Comparison of ENCODE assay signal across 8 cellular contexts in genomic region chr10:29998142-29998808, GRCh38.
A peak's percentile ranks its signal among the peaks of the same experiment; 100 is the strongest.
DNase-seq lines count a peak whose midpoint lies in the region; ATAC-seq lines count a peak whose summit lies in the region.

No MANE protein-coding gene starts in this region.

- H3K4ac ChIP-seq in mesenchymal stem cell (ENCODE audit: low read depth in 1 of 2, low read length in 2 of 2): no peak overlapping the region

- no peaks in the 10 kb centered on the region for H3K79me1 ChIP-seq in mesenchymal stem cell (replicated peaks; ENCODE audit: low read length, poor library complexity, severe bottlenecking)

- no peaks in the 10 kb centered on the region for H3K4me1 ChIP-seq in effector memory CD4-positive, alpha-beta T cell (ENCODE audit: control insufficient read depth, insufficient read depth, low read length, poor library complexity, severe bottlenecking)
- H3K4me1 ChIP-seq in mesenchymal stem cell (ENCODE audit: control insufficient read depth, insufficient read depth, low read depth, low read length): peaks cover 2% of the 10 kb centered on the region

- H2AK5ac ChIP-seq in mesenchymal stem cell (ENCODE audit: low read length, severe bottlenecking): no peak overlapping the region

- H2BK120ac ChIP-seq in mesenchymal stem cell (ENCODE audit: low read depth, low read length): no peak overlapping the region

- CTCF ChIA-PET in activated CD4-positive, alpha-beta memory T cell treated with anti-CD3 and anti-CD28 coated beads, Interleukin-2, amount 10 ng/mL, durations not matched to agents 7 days and 5 days (lab: Charles Lee): interaction anchor here (0.7 to 6.3 kb wide), 38 partner anchors 10 to 593 kb away, joined by 3 to 98 read pairs (median 4); no protein-coding TSS in a partner anchor

- POLR2A ChIA-PET in activated CD4-positive, alpha-beta memory T cell treated with anti-CD3 and anti-CD28 coated beads, Interleukin-2, amount 10 ng/mL, durations not matched to agents 7 days and 5 days (lab: Charles Lee): interaction anchor here (1.7 kb wide), 1 partner anchor 29 kb away, joined by 6 read pairs; no protein-coding TSS in a partner anchor

- H2BK5ac ChIP-seq in mesenchymal stem cell (ENCODE audit: low read depth, low read length, poor library complexity, severe bottlenecking): no peak overlapping the region

- no peak overlapping the region for H3K9ac ChIP-seq in mesenchymal stem cell (ENCODE audit: low read length)

- in situ Hi-C loops in ACHN (cut with HindIII; ENCODE audit: low pct_ligation_motif_present, low pct_unique_long_range_greater_than_20kb, low sequenced_read_pairs): no loop called here

- peak overlapping the region in 1 of 2 experiments; percentile 64 for H2BK12ac ChIP-seq in mesenchymal stem cell (ENCODE audit: low read length in 2 of 2)

- H3K9me3 Mint-ChIP-seq in activated CD4-positive, alpha-beta memory T cell treated with anti-CD3 and anti-CD28 coated beads, Interleukin-2, amount 10 ng/mL, durations not matched to agents 7 days and 5 days: no peaks in the 10 kb centered on the region

- ATAC-seq in GM18508 (IDR thresholded peaks at IDR 0.05; ENCODE audit: insufficient read depth, unreplicated experiment) (peak; percentile 55), HG03135 (IDR thresholded peaks at IDR 0.05; ENCODE audit: unreplicated experiment) (peak; percentile 82)

- no peak overlapping the region for H2BK15ac ChIP-seq in mesenchymal stem cell (ENCODE audit: low read depth, poor library complexity, severe bottlenecking)

- H3K36me3 Mint-ChIP-seq in activated CD4-positive, alpha-beta memory T cell treated with anti-CD3 and anti-CD28 coated beads, Interleukin-2, amount 10 ng/mL, durations not matched to agents 7 days and 5 days (ENCODE audit: low read depth): no peaks in the 10 kb centered on the region

- H3K27ac Mint-ChIP-seq in activated CD4-positive, alpha-beta memory T cell treated with anti-CD3 and anti-CD28 coated beads, Interleukin-2, amount 10 ng/mL, durations not matched to agents 7 days and 5 days: no peak overlapping the region

- H4K91ac ChIP-seq in mesenchymal stem cell (ENCODE audit: low read length): peak overlapping the region; percentile 70

- no peak overlapping the region for H2AFZ ChIP-seq in mesenchymal stem cell (ENCODE audit: low read depth, low read length)

- peak overlapping the region; percentile 5 to 18 for H3K18ac ChIP-seq in mesenchymal stem cell (ENCODE audit: low read depth in 1 of 2, low read length in 2 of 2)

- H3K4me1 Mint-ChIP-seq in activated CD4-positive, alpha-beta memory T cell treated with anti-CD3 and anti-CD28 coated beads, Interleukin-2, amount 10 ng/mL, durations not matched to agents 7 days and 5 days: peaks cover 8% of the 10 kb centered on the region

- H4K8ac ChIP-seq in mesenchymal stem cell (ENCODE audit: low read length): peak overlapping the region; percentile 39

- no peak overlapping the region for H3K4me2 ChIP-seq in mesenchymal stem cell (ENCODE audit: low read length, poor library complexity, severe bottlenecking)

- DNase-seq in ACHN (peak; percentile 72), NCI-H82 treated with DMSO at 0.1 percent for 48 hours (lab: John Stamatoyannopoulos, UW; ENCODE audit: unreplicated experiment) (peak; percentile 13), mesenchymal stem cell (peak; percentile 83)
- peak; percentile 81 for DNase-seq in activated CD4-positive, alpha-beta memory T cell treated with anti-CD3 and anti-CD28 coated beads, Interleukin-2, amount 10 ng/mL, durations not matched to agents 7 days and 5 days
- peak; percentile 39 to 47 (median 41) for DNase-seq in effector memory CD4-positive, alpha-beta T cell
- DNase-seq in stimulated activated CD8-positive, alpha-beta memory T cell treated with anti-CD3 and anti-CD28 coated beads, Interleukin-15, amount 100 ng/mL, for 48 hours (ENCODE audit: low read depth in 2 of 2): peak; percentile 41 to 48

- H3K4me3 ChIP-seq in effector memory CD4-positive, alpha-beta T cell (ENCODE audit: insufficient read depth, low read depth, low read length, poor library complexity, severe bottlenecking): no peak overlapping the region
- H3K4me3 ChIP-seq in mesenchymal stem cell (ENCODE audit: insufficient read depth in 1 of 2, low read depth in 1 of 2, low read length in 2 of 2): no peak overlapping the region

- H3K9me3 ChIP-seq in effector memory CD4-positive, alpha-beta T cell (ENCODE audit: control insufficient read depth, low read length): no peaks in the 10 kb centered on the region
- no peaks in the 10 kb centered on the region for H3K9me3 ChIP-seq in mesenchymal stem cell (ENCODE audit: control insufficient read depth, low read length)

- no peak overlapping the region for H3K14ac ChIP-seq in mesenchymal stem cell (ENCODE audit: low read length in 2 of 2)

- H3K36me3 ChIP-seq in effector memory CD4-positive, alpha-beta T cell (ENCODE audit: control insufficient read depth, insufficient read depth, low read length): no peaks in the 10 kb centered on the region
- no peaks in the 10 kb centered on the region for H3K36me3 ChIP-seq in mesenchymal stem cell (ENCODE audit: control insufficient read depth in 1 of 2, insufficient read depth in 2 of 2, low read depth in 1 of 2, low read length in 2 of 2)

- no peaks in the 10 kb centered on the region for H3K27me3 ChIP-seq in effector memory CD4-positive, alpha-beta T cell (replicated peaks; ENCODE audit: control insufficient read depth, insufficient read depth, low read length, poor library complexity, severe bottlenecking)
- peaks cover 0 to 25% of the 10 kb centered on the region in 2 experiments for H3K27me3 ChIP-seq in mesenchymal stem cell (ENCODE audit: control insufficient read depth in 1 of 2, insufficient read depth in 1 of 2, low read length in 2 of 2)

- no peak overlapping the region for H3K23ac ChIP-seq in mesenchymal stem cell (ENCODE audit: low read length in 2 of 2)

- WGBS in mesenchymal stem cell: 41% methylated on average over 12 of the region's 12 CpGs

- H3K27ac ChIP-seq in effector memory CD4-positive, alpha-beta T cell (ENCODE audit: insufficient read depth, low read length, poor library complexity, severe bottlenecking): no peak overlapping the region
- H3K27ac ChIP-seq in mesenchymal stem cell (ENCODE audit: low read length, poor library complexity, severe bottlenecking): no peak overlapping the region

- H3K4me3 Mint-ChIP-seq in activated CD4-positive, alpha-beta memory T cell treated with anti-CD3 and anti-CD28 coated beads, Interleukin-2, amount 10 ng/mL, durations not matched to agents 7 days and 5 days: no peak overlapping the region

- peaks cover 48% of the 10 kb centered on the region for H3K27me3 Mint-ChIP-seq in activated CD4-positive, alpha-beta memory T cell treated with anti-CD3 and anti-CD28 coated beads, Interleukin-2, amount 10 ng/mL, durations not matched to agents 7 days and 5 days

Comparison
In these comparisons a context has a peak if more than half of its experiments do, and no peak if none do; other contexts are left out.
1. DNase-seq: peak in every context shown above with its lines; median percentile 83 in mesenchymal stem cell; 81 in activated CD4-positive, alpha-beta memory T cell treated with anti-CD3 and anti-CD28 coated beads, Interleukin-2, amount 10 ng/mL, durations not matched to agents 7 days and 5 days; 72 in ACHN; 44 in stimulated activated CD8-positive, alpha-beta memory T cell treated with anti-CD3 and anti-CD28 coated beads, Interleukin-15, amount 100 ng/mL, for 48 hours; 41 in effector memory CD4-positive, alpha-beta T cell; 13 in NCI-H82 treated with DMSO at 0.1 percent for 48 hours.